ENCODE assay signal across 8 cellular contexts in genomic region chr10:71383972-71384687, GRCh38. TPM values are rescaled to one million over a fixed set of nuclear protein-coding genes. Genes with fewer than 3 reads are reported as not detected.
DNase-seq lines count a peak whose midpoint lies in the region; ATAC-seq and TF ChIP-seq lines count a peak whose summit lies in the region.

No MANE protein-coding gene starts in this region.

- H3K27me3 Mint-ChIP-seq in chondrocyte (ENCODE audit: low read depth) = peaks cover 17% of the 10 kb centered on the region

- in situ Hi-C loops in GM13977 (cut with MboI; ENCODE audit: low pct_unique_long_range_greater_than_20kb, low sequenced_read_pairs, unreplicated experiment) = loop anchor here (10.0 kb wide), 1 partner anchor 321 kb away; no protein-coding TSS in a partner anchor

- H3K4me3 Mint-ChIP-seq in chondrocyte (ENCODE audit: unreplicated experiment) = no peak overlapping the region

- CTCF ChIA-PET in AG04450 (lab: Charles Lee) = interaction anchor here (0.5 to 3.4 kb wide), 17 partner anchors 9 to 324 kb away, joined by 3 to 24 read pairs (median 4); no protein-coding TSS in a partner anchor

- H3K36me3 Mint-ChIP-seq in chondrocyte (ENCODE audit: low read depth) = no peaks in the 10 kb centered on the region

- peaks cover 27% of the 10 kb centered on the region for H3K27me3 ChIP-seq in AG04450 (ENCODE audit: control insufficient read depth, insufficient read depth, low read length)
- no peaks in the 10 kb centered on the region for H3K27me3 ChIP-seq in liver (ENCODE audit: control insufficient read depth in 4 of 4, insufficient read depth in 4 of 4, low read length in 3 of 4)

- H3K9ac ChIP-seq in liver (ENCODE audit: low read depth in 1 of 2, low read length in 2 of 2) = no peak overlapping the region

- no peak overlapping the region for H3K4me3 ChIP-seq in AG04450 (ENCODE audit: low read depth, low read length)
- H3K4me3 ChIP-seq in liver (ENCODE audit: low read depth in 1 of 3, low read length in 3 of 3) = no peak overlapping the region

- H3K27ac ChIP-seq in AG04450 (ENCODE audit: low read depth, low read length) (no peak overlapping the region), liver (ENCODE audit: low read depth in 1 of 2, low read length in 2 of 2) (no peak overlapping the region)

- ATAC-seq in GM18870 (IDR thresholded peaks at IDR 0.05; ENCODE audit: unreplicated experiment) = no peak

- no peak for DNase-seq in AG04450 (ENCODE audit: low read depth, low spot score)
- peak; percentile 77 for DNase-seq in GM13977 (ENCODE audit: low spot score)
- DNase-seq in NCI-H146 (lab: John Stamatoyannopoulos, UW) = peak; percentile 54
- peak; percentile 55 to 70 for DNase-seq in activated CD4-positive, alpha-beta T cell treated with anti-CD3 and anti-CD28 coated beads for 4 hours
- DNase-seq in chondrocyte (ENCODE audit: low spot score) = no peak
- peak; percentile 60 for DNase-seq in stimulated activated CD8-positive, alpha-beta memory T cell treated with anti-CD3 and anti-CD28 coated beads, Interleukin-12 subunit alpha, Interleukin-12 subunit beta, amount 100 ng/mL, for 1 hour (ENCODE audit: low read depth)

- H3K4me1 Mint-ChIP-seq in chondrocyte (ENCODE audit: low read depth) = no peaks in the 10 kb centered on the region

- POLR2A ChIA-PET in AG04450 (lab: Yijun Ruan, JAX) = interaction anchor here (0.6 kb wide), 1 partner anchor 500 kb away, joined by 5 read pairs; no protein-coding TSS in a partner anchor

- WGBS in liver = 22% methylated on average over 10 of the region's 10 CpGs

- H3K4me1 ChIP-seq in liver (ENCODE audit: control insufficient read depth in 4 of 4, insufficient read depth in 4 of 4, low read length in 3 of 4) = no peaks in the 10 kb centered on the region

- TF ChIP-seq CTCF in AG04450 (IDR thresholded peaks at IDR 0.05; ENCODE audit: low read depth, low read length) (peak; percentile 84), GM13977 (IDR thresholded peaks at IDR 0.05; ENCODE audit: extremely low read depth, insufficient read depth, missing control alignments) (peak; percentile 96), chondrocyte (IDR thresholded peaks at IDR 0.05) (peak; percentile 97), liver (IDR thresholded peaks at IDR 0.05; ENCODE audit: low read depth, low read length, missing input control) (peak; percentile 90)

- H3K9me3 ChIP-seq in AG04450 (ENCODE audit: control insufficient read depth, insufficient read depth, low read length) = no peaks in the 10 kb centered on the region
- H3K9me3 ChIP-seq in liver (ENCODE audit: control insufficient read depth in 4 of 4, low read length in 3 of 4) = no peaks in the 10 kb centered on the region

- no peaks in the 10 kb centered on the region for H3K36me3 ChIP-seq in liver (ENCODE audit: control insufficient read depth in 4 of 4, insufficient read depth in 3 of 4, low read depth in 1 of 4, low read length in 3 of 4)

- peak; percentile 88 to 90 for TF ChIP-seq RAD21 in liver (IDR thresholded peaks at IDR 0.05)

- no peaks in the 10 kb centered on the region for H3K9me3 Mint-ChIP-seq in chondrocyte (ENCODE audit: low read depth)

- no peak overlapping the region for H3K27ac Mint-ChIP-seq in chondrocyte (ENCODE audit: unreplicated experiment)

TF ChIP-seq in liver, 16 proteins besides CTCF, POLR2A, EP300 and RAD21:
- TF ChIP-seq SP1 (IDR thresholded peaks at IDR 0.05) = no peak
- TF ChIP-seq YY1 (IDR thresholded peaks at IDR 0.05) = no peak
- TF ChIP-seq REST (IDR thresholded peaks at IDR 0.05) = no peak
- no peak for TF ChIP-seq HNF4A (conservative IDR thresholded peaks at IDR 0.05)
- no peak for TF ChIP-seq NR2F2 (IDR thresholded peaks at IDR 0.05)
- TF ChIP-seq ZBTB33 (IDR thresholded peaks at IDR 0.05) = no peak
- TF ChIP-seq HNF4G (IDR thresholded peaks at IDR 0.05) = no peak
- no peak for TF ChIP-seq EGR1 (IDR thresholded peaks at IDR 0.05; ENCODE audit: low read depth in 2 of 2)
- TF ChIP-seq JUND (IDR thresholded peaks at IDR 0.05) = no peak
- TF ChIP-seq RXRA (IDR thresholded peaks at IDR 0.05) = no peak
- TF ChIP-seq GABPA (IDR thresholded peaks at IDR 0.05 in 1 of 2, conservative IDR thresholded peaks at IDR 0.05 in 1 of 2) = no peak
- no peak for TF ChIP-seq MAX (IDR thresholded peaks at IDR 0.05)
- TF ChIP-seq FOXA2 (IDR thresholded peaks at IDR 0.05) = no peak
- no peak for TF ChIP-seq TAF1 (conservative IDR thresholded peaks at IDR 0.05)
- no peak for TF ChIP-seq FOXA1 (IDR thresholded peaks at IDR 0.05)
- TF ChIP-seq ATF3 (IDR thresholded peaks at IDR 0.05) = no peak
TF ChIP-seq in liver: peak in this region for 0.

RNA-seq across cellular contexts. Expression of gene CDH23, which starts 12.6 kb away (rescaled TPM):
- 0.01 TPM in 2 replicates for polyA plus RNA-seq in AG04450 (2011; rRNA removed)
- polyA minus RNA-seq in AG04450 (2011; rRNA and poly(A)+ RNA removed) = 0.09 TPM in 2 replicates
- not detected in 3 replicates for total RNA-seq in chondrocyte
- 1 to 10 TPM; 1.5 to 4.1 TPM for total RNA-seq in liver
- polyA plus RNA-seq in liver = 1 to 10 TPM; 2.6 to 4.7 TPM

Comparison
In these comparisons a context has a peak if more than half of its experiments do, and no peak if none do; other contexts are left out.
1. DNase-seq: peak in GM13977 (single experiment), NCI-H146 (single experiment), activated CD4-positive, alpha-beta T cell treated with anti-CD3 and anti-CD28 coated beads for 4 hours (2 of 2) and stimulated activated CD8-positive, alpha-beta memory T cell treated with anti-CD3 and anti-CD28 coated beads, Interleukin-12 subunit alpha, Interleukin-12 subunit beta, amount 100 ng/mL, for 1 hour (single experiment); none in AG04450 (single experiment) and chondrocyte (single experiment).
2. Peak in every context shown above with its lines, with median percentiles within 50 percentile points of each other: CTCF ChIP-seq.